Comparison of ENCODE assay signal across 9 cellular contexts in the genomic region with DNA sequence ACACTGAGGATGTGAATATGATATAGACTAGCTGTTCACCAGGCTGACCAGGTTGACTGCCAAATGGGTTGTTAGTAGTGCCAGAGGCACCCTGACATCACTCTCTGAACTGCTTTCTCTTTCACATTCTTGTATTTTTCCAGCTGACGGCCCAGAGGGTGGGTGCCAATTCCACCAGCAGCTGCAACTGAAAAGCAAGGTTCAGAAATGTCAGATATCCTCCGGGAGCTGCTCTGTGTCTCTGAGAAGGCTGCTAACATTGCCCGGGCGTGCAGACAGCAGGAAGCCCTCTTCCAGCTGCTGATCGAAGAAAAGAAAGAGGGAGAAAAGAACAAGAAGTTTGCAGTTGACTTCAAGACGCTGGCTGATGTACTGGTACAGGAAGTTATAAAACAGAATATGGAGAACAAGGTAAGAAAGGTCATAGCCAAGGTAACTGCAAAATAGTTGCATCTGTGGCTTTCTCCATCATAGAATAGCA. TPM values are rescaled to one million over a fixed set of nuclear protein-coding genes. Genes with fewer than 3 reads are reported as not detected.
DNase-seq lines count a peak whose midpoint lies in the region; ATAC-seq and TF ChIP-seq lines count a peak whose summit lies in the region.
"Had no signal": no experiment of that assay in that cellular context is flagged by ENCODE, and none has a peak within 500 bp of the region (broad histone marks: within the 10 kb centered on the region; RNA-seq: fewer than 3 reads in every experiment).

No MANE protein-coding gene starts in this region.

- no peaks in the 10 kb centered on the region for H3K9me3 Mint-ChIP-seq in activated CD4-positive, alpha-beta T cell treated with anti-CD3 and anti-CD28 coated beads, Interleukin-2, amount 10 ng/mL, durations not matched to agents 24 days and 14 days

- peak overlapping the region; percentile 47 to 49 for H3K9ac ChIP-seq in duodenal mucosa (ENCODE audit: low read depth in 1 of 2, low read length in 2 of 2)

- H3K4me1 Mint-ChIP-seq in activated CD4-positive, alpha-beta T cell treated with anti-CD3 and anti-CD28 coated beads, Interleukin-2, amount 10 ng/mL, durations not matched to agents 24 days and 14 days, result peaks cover 24% of the 10 kb centered on the region

- H3K4me3 ChIP-seq in BE2C (ENCODE audit: low read depth, low read length) (peak overlapping the region; percentile 24), duodenal mucosa (ENCODE audit: low read depth in 1 of 2, low read length in 2 of 2) (peak overlapping the region; percentile 60 to 71), mucosa of descending colon (no peak overlapping the region)

- TF ChIP-seq CTCF in BE2C (IDR thresholded peaks at IDR 0.05; ENCODE audit: low read depth, low read length) (no peak), mucosa of descending colon (IDR thresholded peaks at IDR 0.05) (no peak)

- peak overlapping the region; percentile 87 for H3K4me3 Mint-ChIP-seq in activated CD4-positive, alpha-beta T cell treated with anti-CD3 and anti-CD28 coated beads, Interleukin-2, amount 10 ng/mL, durations not matched to agents 24 days and 14 days

- no peaks in the 10 kb centered on the region for H3K27me3 Mint-ChIP-seq in activated CD4-positive, alpha-beta T cell treated with anti-CD3 and anti-CD28 coated beads, Interleukin-2, amount 10 ng/mL, durations not matched to agents 24 days and 14 days

- no peaks in the 10 kb centered on the region for H3K27me3 ChIP-seq in BE2C
- no peaks in the 10 kb centered on the region for H3K27me3 ChIP-seq in duodenal mucosa (ENCODE audit: control insufficient read depth in 1 of 2, insufficient read depth in 2 of 2, low read length in 2 of 2)

- H3K4me1 ChIP-seq in BE2C (no peaks in the 10 kb centered on the region), duodenal mucosa (ENCODE audit: control insufficient read depth in 1 of 2, insufficient read depth in 2 of 2, low read length in 2 of 2) (peaks cover 23 to 37% of the 10 kb centered on the region in 2 donors), mucosa of descending colon (ENCODE audit: low read depth) (peaks cover 12% of the 10 kb centered on the region)

- H3K27ac Mint-ChIP-seq in activated CD4-positive, alpha-beta T cell treated with anti-CD3 and anti-CD28 coated beads, Interleukin-2, amount 10 ng/mL, durations not matched to agents 24 days and 14 days, result peak overlapping the region; percentile 84

- H3K36me3 ChIP-seq in BE2C (no peaks in the 10 kb centered on the region), duodenal mucosa (ENCODE audit: control insufficient read depth in 1 of 2, insufficient read depth in 2 of 2, low read length in 2 of 2) (peaks cover 0 to 15% of the 10 kb centered on the region in 2 donors), mucosa of descending colon (ENCODE audit: low read depth) (no peaks in the 10 kb centered on the region)

- peak overlapping the region; percentile 3 for H3K27ac ChIP-seq in duodenal mucosa (ENCODE audit: low read depth, low read length)
- peak overlapping the region; percentile 92 for H3K27ac ChIP-seq in substantia nigra (ENCODE audit: low read depth, low read length, poor library complexity, severe bottlenecking)

- peak; percentile 90 for ATAC-seq in GM19397 (IDR thresholded peaks at IDR 0.05; ENCODE audit: unreplicated experiment)
- peak; percentile 88 for ATAC-seq in HG03520 (IDR thresholded peaks at IDR 0.05; ENCODE audit: unreplicated experiment)
- peak; percentile 91 for ATAC-seq in mucosa of descending colon
- ATAC-seq: HCT116 had no signal

- H3K36me3 Mint-ChIP-seq in activated CD4-positive, alpha-beta T cell treated with anti-CD3 and anti-CD28 coated beads, Interleukin-2, amount 10 ng/mL, durations not matched to agents 24 days and 14 days (ENCODE audit: low read depth), result no peaks in the 10 kb centered on the region

- intact Hi-C loops in activated CD4-positive, alpha-beta T cell treated with anti-CD3 and anti-CD28 coated beads, Interleukin-2, amount 10 ng/mL, durations not matched to agents 24 days and 14 days (cut with micrococcal nuclease), result loop anchor here (2.0 kb wide), 1 partner anchor 15 kb away; no protein-coding TSS in a partner anchor
- intact Hi-C loops in mucosa of descending colon (cut with DNase I, micrococcal nuclease), result loop anchor here in 1 of 2 donors (10.0 kb wide), 1 partner anchor 275 kb away; no protein-coding TSS in a partner anchor

- H3K9me3 ChIP-seq in BE2C, result no peaks in the 10 kb centered on the region
- H3K9me3 ChIP-seq in duodenal mucosa (ENCODE audit: control insufficient read depth in 1 of 2, low read length in 2 of 2), result no peaks in the 10 kb centered on the region
- no peaks in the 10 kb centered on the region for H3K9me3 ChIP-seq in mucosa of descending colon

- DNase-seq in BE2C (peak; percentile 47), mucosa of descending colon (peak in 2 of 3 donors; percentile 52 to 63), substantia nigra (lab: John Stamatoyannopoulos, UW) (peak in 42 of 49 donors; percentile 17 to 78 (median 49)), epidermal melanocyte (ENCODE audit: insufficient read length, low spot score) (no peak)
- DNase-seq in activated CD4-positive, alpha-beta T cell treated with anti-CD3 and anti-CD28 coated beads, Interleukin-2, amount 10 ng/mL, durations not matched to agents 24 days and 14 days, result peak; percentile 86

RNA-seq across cellular contexts. Expression of gene INPP1, which starts 16.5 kb away (rescaled TPM):
- polyA plus RNA-seq in BE2C (2012; ENCODE audit: insufficient read depth, insufficient read length, low read depth), result 24.0 TPM
- 9.2 and 10.3 TPM in 2 replicates for total RNA-seq in activated CD4-positive, alpha-beta T cell treated with anti-CD3 and anti-CD28 coated beads, Interleukin-2, amount 10 ng/mL, durations not matched to agents 24 days and 14 days
- 10 to 100 TPM; 31.3 to 37.7 (median 36.3) TPM for total RNA-seq in mucosa of descending colon

RNA-seq across cellular contexts. Expression of gene HIBCH, which starts 40.3 kb away (rescaled TPM):
- 14.5 TPM for polyA plus RNA-seq in BE2C (2012; ENCODE audit: insufficient read depth, insufficient read length, low read depth)
- total RNA-seq in activated CD4-positive, alpha-beta T cell treated with anti-CD3 and anti-CD28 coated beads, Interleukin-2, amount 10 ng/mL, durations not matched to agents 24 days and 14 days, result 26.7 and 29.1 TPM in 2 replicates
- 10 to 100 TPM; 46.5 to 79.3 (median 46.7) TPM for total RNA-seq in mucosa of descending colon

RNA-seq across cellular contexts. Expression of gene MFSD6, which starts 48.2 kb away (rescaled TPM):
- 43.8 TPM for polyA plus RNA-seq in BE2C (2012; ENCODE audit: insufficient read depth, insufficient read length, low read depth)
- 44.6 and 45.3 TPM in 2 replicates for total RNA-seq in activated CD4-positive, alpha-beta T cell treated with anti-CD3 and anti-CD28 coated beads, Interleukin-2, amount 10 ng/mL, durations not matched to agents 24 days and 14 days
- total RNA-seq in mucosa of descending colon, result 10 to 100 TPM; 58.4 to 73.2 (median 64.1) TPM
